In genomic region chr22:41531736-41532477, GRCh38 we compare ENCODE assay signal across 30 cellular contexts. TPM values are rescaled to one million over a fixed set of nuclear protein-coding genes. Genes with fewer than 3 reads are reported as not detected.
DNase-seq lines count a peak whose midpoint lies in the region; ATAC-seq, FAIRE-seq and TF ChIP-seq lines count a peak whose summit lies in the region.
"Had no signal": no experiment of that assay in that cellular context is flagged by ENCODE, and none has a peak within 500 bp of the region (broad histone marks: within the 10 kb centered on the region; RNA-seq: fewer than 3 reads in every experiment).

No MANE protein-coding gene starts in this region.

- peak; percentile 59 for FAIRE-seq in urothelium cell line (lab: Jason Lieb, UNC)
- FAIRE-seq: A204.1, kidney, small intestine had no signal

- H3K27ac Mint-ChIP-seq in neural crest cell (ENCODE audit: unreplicated experiment), result peak overlapping the region; percentile 27
- H3K27ac Mint-ChIP-seq in chondrocyte (ENCODE audit: unreplicated experiment), result no peak overlapping the region
- H3K27ac Mint-ChIP-seq: activated T-helper 17 cell treated with anti-CD3 and anti-CD28 coated beads, Interleukin-2, amount 50 U/mL, for 72 hours; B cell; natural killer cell had no signal

- intact Hi-C loops in Right ventricle myocardium inferior (cut with DNase I), result loop anchor here (10.0 kb wide), 1 partner anchor 607 kb away; no protein-coding TSS in a partner anchor
- intact Hi-C loops in left cardiac atrium (cut with DNase I), result no loop called here

- no peak for DNase-seq in Right ventricle myocardium inferior (ENCODE audit: missing footprints)
- no peak for DNase-seq in left cardiac atrium
- peak; percentile 50 for DNase-seq in foreskin melanocyte
- no peak for DNase-seq in neural crest cell (ENCODE audit: low read depth, low spot score)
- DNase-seq in urothelium cell line (ENCODE audit: low spot score), result no peak
- no peak for DNase-seq in chondrocyte (ENCODE audit: low spot score)
- no peak for DNase-seq in activated gamma-delta T cell (lab: John Stamatoyannopoulos, UW)
- DNase-seq in iPS-NIHi11 (ENCODE audit: low spot score), result no peak
- DNase-seq: Calu3; foreskin fibroblast; Kasumi-1; kidney; natural killer cell; NCI-H1092; NCI-H1930; NCI-H446; Peyer's patch; small intestine; stimulated activated CD4-positive, alpha-beta T cell treated with anti-CD3 and anti-CD28 coated beads, Interleukin-2, amount 100 ng/mL, for 48 hours; stomach; T-helper 9 cell; upper lobe of right lung had no signal

- ATAC-seq in Right ventricle myocardium inferior, result peak; percentile 15
- ATAC-seq in left cardiac atrium, result no peak
- ATAC-seq: activated CD4-positive, CD25-positive, alpha-beta regulatory T cell treated with anti-CD3 and anti-CD28 coated beads, Interleukin-2, amount 50 U/mL, for 24 hours; activated T-helper 17 cell treated with anti-CD3 and anti-CD28 coated beads, Interleukin-2, amount 50 U/mL, for 72 hours; natural killer cell; SK-N-SH treated with all-trans-retinoic acid at 6 μM for 48 hours; upper lobe of right lung had no signal

- no peak overlapping the region for H3K4me3 Mint-ChIP-seq in neural crest cell
- H3K4me3 Mint-ChIP-seq in chondrocyte (ENCODE audit: unreplicated experiment), result no peak overlapping the region
- H3K4me3 Mint-ChIP-seq: activated T-helper 17 cell treated with anti-CD3 and anti-CD28 coated beads, Interleukin-2, amount 50 U/mL, for 72 hours; B cell; brain; memory B cell; natural killer cell had no signal

- peaks cover 3% of the 10 kb centered on the region for H3K27me3 Mint-ChIP-seq in neural crest cell (ENCODE audit: low read depth)
- H3K27me3 Mint-ChIP-seq in chondrocyte (ENCODE audit: low read depth), result no peaks in the 10 kb centered on the region
- H3K27me3 Mint-ChIP-seq: activated T-helper 17 cell treated with anti-CD3 and anti-CD28 coated beads, Interleukin-2, amount 50 U/mL, for 72 hours; B cell; memory B cell had no signal

- TF ChIP-seq CTCF in neural crest cell (conservative IDR thresholded peaks at IDR 0.05), result no peak
- TF ChIP-seq CTCF in chondrocyte (IDR thresholded peaks at IDR 0.05), result no peak

- no peaks in the 10 kb centered on the region for H3K9me3 Mint-ChIP-seq in neural crest cell
- no peaks in the 10 kb centered on the region for H3K9me3 Mint-ChIP-seq in chondrocyte (ENCODE audit: low read depth)
- H3K9me3 Mint-ChIP-seq: activated T-helper 17 cell treated with anti-CD3 and anti-CD28 coated beads, Interleukin-2, amount 50 U/mL, for 72 hours; brain; memory B cell; natural killer cell had no signal

- H3K36me3 Mint-ChIP-seq in neural crest cell (ENCODE audit: low read depth) (peaks cover 13% of the 10 kb centered on the region), chondrocyte (ENCODE audit: low read depth) (peaks cover 7% of the 10 kb centered on the region)
- H3K36me3 Mint-ChIP-seq: natural killer cell had no signal

- no peaks in the 10 kb centered on the region for H3K4me1 Mint-ChIP-seq in neural crest cell
- no peaks in the 10 kb centered on the region for H3K4me1 Mint-ChIP-seq in chondrocyte (ENCODE audit: low read depth)
- H3K4me1 Mint-ChIP-seq: activated T-helper 17 cell treated with anti-CD3 and anti-CD28 coated beads, Interleukin-2, amount 50 U/mL, for 72 hours; B cell; brain; natural killer cell had no signal

RNA-seq across cellular contexts. Expression of gene POLR3H, which starts 12.4 kb away (rescaled TPM):
- total RNA-seq in Right ventricle myocardium inferior (20.1 TPM), left cardiac atrium (10 to 100 TPM; 25.0 to 34.0 TPM), neural crest cell (54.0 and 55.5 TPM in 2 replicates), chondrocyte (39.6 to 57.3 TPM (median 41.5 TPM) in 3 replicates)

RNA-seq across cellular contexts. Expression of gene CSDC2, which starts 28.9 kb away (rescaled TPM):
- total RNA-seq in Right ventricle myocardium inferior, result 265 TPM
- 100 to 1,000 TPM; 165 to 217 TPM for total RNA-seq in left cardiac atrium
- 0.75 and 0.98 TPM in 2 replicates for total RNA-seq in neural crest cell
- 12.7 to 21.7 TPM (median 20.9 TPM) in 3 replicates for total RNA-seq in chondrocyte
- total RNA-seq: activated CD8-positive, alpha-beta memory T cell treated with anti-CD3 and anti-CD28 coated beads for 36 hours; activated T-helper 17 cell treated with anti-CD3 and anti-CD28 coated beads, Interleukin-2, amount 50 U/mL, for 72 hours; B cell; Calu3; natural killer cell had no signal

RNA-seq across cellular contexts. Expression of gene PMM1, which starts 57.7 kb away (rescaled TPM):
- total RNA-seq in Right ventricle myocardium inferior (16.2 TPM), left cardiac atrium (10 to 100 TPM; 13.0 to 22.1 TPM), neural crest cell (28.0 and 30.8 TPM in 2 replicates), chondrocyte (39.3 to 48.2 TPM (median 47.1 TPM) in 3 replicates)
